Comparison of ENCODE assay signal across 19 cellular contexts in genomic region chr9:98986866-98987653, GRCh38. TPM values are rescaled to one million over a fixed set of nuclear protein-coding genes. Genes with fewer than 3 reads are reported as not detected.
DNase-seq lines count a peak whose midpoint lies in the region; ATAC-seq, FAIRE-seq and TF ChIP-seq lines count a peak whose summit lies in the region.
"Had no signal": no experiment of that assay in that cellular context is flagged by ENCODE, and none has a peak within 500 bp of the region (broad histone marks: within the 10 kb centered on the region; RNA-seq: fewer than 3 reads in every experiment).

No MANE protein-coding gene starts in this region.

- no peak overlapping the region for H2AK5ac ChIP-seq in H1 (ENCODE audit: low read depth, low read length)

- H2BK5ac ChIP-seq in H1 (ENCODE audit: low read depth, low read length): no peak overlapping the region

- H3K79me1 ChIP-seq in H1 (ENCODE audit: low read depth, low read length): no peaks in the 10 kb centered on the region

- no peaks in the 10 kb centered on the region for H3K79me2 ChIP-seq in H1 (ENCODE audit: control insufficient read depth in 1 of 2, insufficient read depth in 2 of 2, low read length in 2 of 2)

- no peak overlapping the region for H3K27ac ChIP-seq in H1 (ENCODE audit: low read depth, low read length)
- peak overlapping the region; percentile 44 for H3K27ac ChIP-seq in psoas muscle
- peak overlapping the region; percentile 64 for H3K27ac ChIP-seq in vagina

- no peak overlapping the region for H4K8ac ChIP-seq in H1 (ENCODE audit: extremely low read depth, insufficient read depth, low read length)

- no peak overlapping the region for H2AFZ ChIP-seq in H1 (ENCODE audit: low read length)

- no peak for TF ChIP-seq RAD21 in H1 (IDR thresholded peaks at IDR 0.05 in 1 of 2, conservative IDR thresholded peaks at IDR 0.05 in 1 of 2; ENCODE audit: low read depth in 2 of 2, low read length in 2 of 2)

- no peak overlapping the region for H3K4ac ChIP-seq in H1 (replicated peaks; ENCODE audit: insufficient read length, low read depth, low read length)

- H2BK120ac ChIP-seq in H1 (replicated peaks; ENCODE audit: low read depth, low read length): no peak overlapping the region

- no peak overlapping the region for H2BK12ac ChIP-seq in H1 (ENCODE audit: low read depth, low read length)

- no peak overlapping the region for H3K56ac ChIP-seq in H1 (replicated peaks; ENCODE audit: insufficient read length, low read depth, low read length)

- H3K9me3 ChIP-seq in H1 (ENCODE audit: insufficient read depth in 2 of 2, low read depth in 1 of 2, low read length in 1 of 2) (peaks cover 0 to 3% of the 10 kb centered on the region in 2 experiments; a peak in 1 of 4 replicates), psoas muscle (no peaks in the 10 kb centered on the region), vagina (no peaks in the 10 kb centered on the region)

- H4K5ac ChIP-seq in H1 (ENCODE audit: insufficient read length, low read depth, low read length): no peak overlapping the region

- DNase-seq in H1 (ENCODE audit: low read depth in 1 of 2, low spot score in 2 of 2) (no peak), left cardiac atrium (no peak), psoas muscle (no peak), vagina (ENCODE audit: extremely low spot score in 2 of 2) (peak in 1 of 2 donors; percentile 69), mesenteric fat pad (ENCODE audit: low spot score) (no peak), Ammon's horn (ENCODE audit: low spot score) (no peak)
- DNase-seq: activated CD4-positive, alpha-beta T cell treated with anti-CD3 and anti-CD28 coated beads, Interleukin-2, amount 50 U/mL, for 4 hours; activated naive CD4-positive, alpha-beta T cell treated with Interleukin-2 at 50 U/mL for 16 hours; CD8-positive, alpha-beta T cell; central memory CD4-positive, alpha-beta T cell; DMS153; left colon; midbrain; NCI-H1694; NCI-H748 treated with DMSO at 0.1 percent for 48 hours; T-helper 1 cell had no signal

- no peak overlapping the region for H3K4me2 ChIP-seq in H1 (ENCODE audit: insufficient read depth in 1 of 2, low read depth in 2 of 2, low read length in 2 of 2)

- TF ChIP-seq POLR2A in H1 (IDR thresholded peaks at IDR 0.05; ENCODE audit: control extremely low read depth in 1 of 2, low read depth in 2 of 2, low read length in 2 of 2): no peak
- no peak for TF ChIP-seq POLR2A in vagina (IDR thresholded peaks at IDR 0.05)

- intact Hi-C loops in left cardiac atrium (cut with DNase I): no loop called here
- intact Hi-C loops in psoas muscle (cut with DNase I): no loop called here
- intact Hi-C loops in vagina (cut with DNase I): no loop called here

- H3K4me3 ChIP-seq in H1 (ENCODE audit: extremely low read depth in 1 of 4, insufficient read depth in 2 of 4, low read depth in 3 of 4, low read length in 4 of 4) (no peak overlapping the region), psoas muscle (no peak overlapping the region), vagina (no peak overlapping the region)

- no peak for FAIRE-seq in H1 (lab: Jason Lieb, UNC)
- FAIRE-seq: G401.6 had no signal

- H3K27me3 ChIP-seq in H1 (replicated peaks in 1 of 4; ENCODE audit: control insufficient read depth in 3 of 4, extremely low read depth in 1 of 4, insufficient read depth in 3 of 4, low read length in 3 of 4) (no peaks in the 10 kb centered on the region), psoas muscle (ENCODE audit: insufficient read depth in 3 of 3, low read length in 2 of 3) (no peaks in the 10 kb centered on the region), vagina (no peaks in the 10 kb centered on the region)

- peaks cover 1% of the 10 kb centered on the region; the same call in 1 of the 2 replicates for H3K23me2 ChIP-seq in H1 (ENCODE audit: low read depth, low read length)

- H3K4me1 ChIP-seq in H1 (replicated peaks in 1 of 4; ENCODE audit: control insufficient read depth in 3 of 4, insufficient read depth in 4 of 4, low read length in 3 of 4) (no peaks in the 10 kb centered on the region), psoas muscle (no peaks in the 10 kb centered on the region), vagina (peaks cover 15% of the 10 kb centered on the region)

- TF ChIP-seq CTCF in H1 (IDR thresholded peaks at IDR 0.05; ENCODE audit: control extremely low read depth in 1 of 3, insufficient read depth in 1 of 3, low read depth in 1 of 3, low read length in 3 of 3) (no peak), psoas muscle (IDR thresholded peaks at IDR 0.05) (no peak), vagina (IDR thresholded peaks at IDR 0.05) (no peak)

- no peak overlapping the region for H4K91ac ChIP-seq in H1 (replicated peaks; ENCODE audit: insufficient read length, low read length)

- ATAC-seq in left cardiac atrium (peak; percentile 15 to 58), psoas muscle (no peak), GM19395 (IDR thresholded peaks at IDR 0.05; ENCODE audit: unreplicated experiment) (no peak)
- ATAC-seq: CD8-positive, alpha-beta T cell; left colon had no signal

- POLR2A ChIA-PET in H1 (lab: Charles Lee; ENCODE audit: partially characterized antibody): interaction anchor here (1.0 to 1.8 kb wide), 2 partner anchors 11 to 24 kb away, joined by 3 to 4 read pairs; no protein-coding TSS in a partner anchor

- H4K20me1 ChIP-seq in H1 (replicated peaks in 1 of 2; ENCODE audit: control insufficient read depth in 1 of 2, insufficient read depth in 2 of 2, low read length in 2 of 2): no peaks in the 10 kb centered on the region

- CTCF ChIA-PET in H1 (lab: Charles Lee; ENCODE audit: partially characterized antibody): interaction anchor here (0.9 to 3.8 kb wide), 10 partner anchors 10 to 212 kb away, joined by 3 to 27 read pairs (median 3); no protein-coding TSS in a partner anchor

- no peak overlapping the region for H3K18ac ChIP-seq in H1 (ENCODE audit: extremely low read depth, low read length)

- no peak overlapping the region for H3K23ac ChIP-seq in H1 (ENCODE audit: insufficient read length)

- H3K36me3 ChIP-seq in H1 (ENCODE audit: control insufficient read depth in 2 of 4, insufficient read depth in 4 of 4, low read length in 3 of 4) (no peaks in the 10 kb centered on the region), psoas muscle (ENCODE audit: insufficient read depth in 1 of 2, low read depth in 1 of 2) (no peaks in the 10 kb centered on the region), vagina (no peaks in the 10 kb centered on the region)

- no peak for TF ChIP-seq EP300 in H1 (IDR thresholded peaks at IDR 0.05; ENCODE audit: borderline replicate concordance in 1 of 2, low read depth in 2 of 2, low read length in 2 of 2)

- no peak overlapping the region for H2BK15ac ChIP-seq in H1 (ENCODE audit: low read length)

- no peak overlapping the region for H3K9ac ChIP-seq in H1 (replicated peaks in 1 of 4; ENCODE audit: extremely low read depth in 1 of 4, low read depth in 3 of 4, low read length in 3 of 4)

- H3K14ac ChIP-seq in H1 (ENCODE audit: insufficient read length): no peak overlapping the region

- no peak overlapping the region for H2BK20ac ChIP-seq in H1 (ENCODE audit: low read length)

- WGBS in H1 (ENCODE audit: extremely low coverage in 1 of 2, insufficient coverage in 1 of 2, insufficient read length in 1 of 2, insufficient replicate concordance in 2 of 2, low coverage in 1 of 2, low lambda C conversion rate in 2 of 2, missing lambda C conversion rate in 1 of 2), 2 experiments: 89% methylated on average over 18 of the region's 18 CpGs; no CpG with 5 or more reads in 1 of the 2 experiments
- WGBS in psoas muscle, 3 donors: 39 to 53% (median 40%) methylated on average over 18 of the region's 18 CpGs

TF ChIP-seq in H1, 55 proteins besides CTCF, POLR2A, EP300 and RAD21:
- TF ChIP-seq BCL11A (IDR thresholded peaks at IDR 0.05; ENCODE audit: low read depth in 2 of 2, low read length in 2 of 2): no peak
- TF ChIP-seq E2F6 (IDR thresholded peaks at IDR 0.05): peak; percentile 50; the same call in 1 of the 2 replicates

RNA-seq across cellular contexts. Expression of gene COL15A1, which starts 43.4 kb away (rescaled TPM):
- 0.08 and 0.15 TPM in 2 replicates for total RNA-seq in H1 (2021; fragmentation: NEBNext Ultra II Directional; extraction: Animal tissue kit (Norgen Biotek cat#: 25700))
- polyA plus RNA-seq in H1 (2011; rRNA removed): 0.12 and 0.19 TPM in 2 replicates
- 0.13 TPM for polyA plus RNA-seq in H1 (2011; cell fraction: cytosol; rRNA removed)
- polyA plus RNA-seq in H1 (2011; cell fraction: nucleus; rRNA removed): 1.2 TPM
- polyA plus RNA-seq in H1 (2012, experiment 1 of 2): 0.08 to 0.29 TPM (median 0.09 TPM) in 3 of 4 replicates, not detected in the other
- polyA plus RNA-seq in H1 (2012, experiment 2 of 2): 0.07 TPM
- 0.06 TPM for polyA plus RNA-seq in H1 (2013, experiment 1 of 2)
- 0.07 TPM for polyA plus RNA-seq in H1 (2013, experiment 2 of 2)
- 0.24 and 0.41 TPM in 2 replicates for polyA minus RNA-seq in H1 (2011; rRNA and poly(A)+ RNA removed)
- polyA minus RNA-seq in H1 (2011; cell fraction: cytosol; rRNA and poly(A)+ RNA removed): not detected
- 0.30 TPM for polyA minus RNA-seq in H1 (2011; cell fraction: nucleus; rRNA and poly(A)+ RNA removed)
- total RNA-seq in left cardiac atrium: 10 to 100 TPM; 73.3 to 75.0 TPM
- total RNA-seq in psoas muscle: 10 to 100 TPM in 2 of 4 donors, 1 to 10 TPM in 2; 5.6 to 34.7 (median 14.3) TPM
- 1 to 10 TPM; 2.9 to 7.5 (median 3.7) TPM for polyA plus RNA-seq in psoas muscle
- 15.0 TPM for total RNA-seq in vagina
- total RNA-seq in mesenteric fat pad: 73.3 TPM
- total RNA-seq: CD8-positive, alpha-beta T cell; OCI-LY7 had no signal

Comparison
In these comparisons a context has a peak if more than half of its experiments do, and no peak if none do; other contexts are left out.
1. ATAC-seq: peak in left cardiac atrium (2 of 2); none in psoas muscle (0 of 4) and GM19395 (single experiment).